Comparison of ENCODE assay signal across 11 cellular contexts in the genomic region with DNA sequence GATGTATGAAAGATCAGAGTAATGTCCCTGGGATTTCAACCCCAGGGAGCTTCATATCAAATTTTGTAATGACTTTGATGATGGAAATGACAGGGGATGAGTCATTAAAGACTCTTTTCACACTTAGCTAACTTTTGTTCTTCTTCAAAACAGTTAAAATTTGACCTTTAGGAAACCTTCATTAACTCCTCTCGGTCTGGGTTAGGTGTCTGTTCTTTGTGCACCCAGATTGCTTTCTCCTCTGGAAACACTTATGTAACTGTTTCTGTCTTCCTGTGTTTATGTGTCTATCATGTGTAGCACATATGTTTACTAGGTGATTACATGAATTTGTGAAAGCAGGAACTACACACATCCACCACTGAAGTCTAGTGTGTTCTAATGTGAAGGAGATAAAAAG. TPM values are rescaled to one million over a fixed set of nuclear protein-coding genes. Genes with fewer than 3 reads are reported as not detected.
DNase-seq lines count a peak whose midpoint lies in the region; ATAC-seq, FAIRE-seq and TF ChIP-seq lines count a peak whose summit lies in the region.
"Had no signal": no experiment of that assay in that cellular context is flagged by ENCODE, and none has a peak within 500 bp of the region (broad histone marks: within the 10 kb centered on the region; RNA-seq: fewer than 3 reads in every experiment).

No MANE protein-coding gene starts in this region.

- intact Hi-C loops in left ventricle myocardium inferior (cut with micrococcal nuclease) (loop anchor here (10.0 kb wide), 1 partner anchor 141 kb away; no protein-coding TSS in a partner anchor), heart right ventricle (cut with DNase I) (loop anchor here in 5 of 10 donors (10.0 kb wide), 3 partner anchors 111 to 141 kb away; a partner anchor contains a TSS), kidney (cut with DNase I) (loop anchor here (10.0 kb wide), 1 partner anchor 111 kb away; a partner anchor contains a TSS)

- peaks cover 3% of the 10 kb centered on the region for H3K27me3 ChIP-seq in left ventricle myocardium inferior (ENCODE audit: low read depth)
- H3K27me3 ChIP-seq in heart right ventricle, result peaks cover 0 to 2% (median 0%) of the 10 kb centered on the region in 7 donors

- ATAC-seq in heart right ventricle, result no peak
- ATAC-seq in activated CD8-positive, alpha-beta T cell treated with anti-CD3 and anti-CD28 coated beads, Interleukin-2, amount 10 ng/mL, durations not matched to agents 7 days and 5 days, result no peak
- no peak for ATAC-seq in HG03469 (IDR thresholded peaks at IDR 0.05; ENCODE audit: unreplicated experiment)

- FAIRE-seq in kidney (lab: Jason Lieb, UNC), result no peak

- H3K27ac Mint-ChIP-seq in activated CD8-positive, alpha-beta T cell treated with anti-CD3 and anti-CD28 coated beads, Interleukin-2, amount 10 ng/mL, durations not matched to agents 7 days and 5 days, result no peak overlapping the region
- H3K27ac Mint-ChIP-seq in type B pancreatic cell, result peak overlapping the region; percentile 98

- H3K9me3 Mint-ChIP-seq in activated CD8-positive, alpha-beta T cell treated with anti-CD3 and anti-CD28 coated beads, Interleukin-2, amount 10 ng/mL, durations not matched to agents 7 days and 5 days (ENCODE audit: insufficient read depth), result no peaks in the 10 kb centered on the region
- peaks cover 7% of the 10 kb centered on the region for H3K9me3 Mint-ChIP-seq in type B pancreatic cell

- peaks cover 25% of the 10 kb centered on the region for H3K4me1 Mint-ChIP-seq in activated CD8-positive, alpha-beta T cell treated with anti-CD3 and anti-CD28 coated beads, Interleukin-2, amount 10 ng/mL, durations not matched to agents 7 days and 5 days (ENCODE audit: low read depth)
- H3K4me1 Mint-ChIP-seq in type B pancreatic cell (ENCODE audit: unreplicated experiment), result peaks cover 19% of the 10 kb centered on the region

- CTCF ChIA-PET in activated CD8-positive, alpha-beta T cell treated with anti-CD3 and anti-CD28 coated beads, Interleukin-2, amount 10 ng/mL, durations not matched to agents 7 days and 5 days (lab: Charles Lee), result interaction anchor here (1.0 to 4.4 kb wide), 2 partner anchors 13 to 139 kb away, joined by 4 to 20 read pairs; no protein-coding TSS in a partner anchor

- POLR2A ChIA-PET in activated CD8-positive, alpha-beta T cell treated with anti-CD3 and anti-CD28 coated beads, Interleukin-2, amount 10 ng/mL, durations not matched to agents 7 days and 5 days (lab: Charles Lee), result no interaction called here

- no peak overlapping the region for H3K27ac ChIP-seq in left ventricle myocardium inferior (replicated peaks)
- peak overlapping the region in 1 of 10 donors; percentile 88 for H3K27ac ChIP-seq in heart right ventricle
- no peak overlapping the region for H3K27ac ChIP-seq in kidney (ENCODE audit: low read depth in 2 of 2, low read length in 2 of 2)

- H3K4me1 ChIP-seq in left ventricle myocardium inferior (peaks cover 30% of the 10 kb centered on the region), heart right ventricle (peaks cover 5 to 25% (median 18%) of the 10 kb centered on the region in 9 donors), kidney (ENCODE audit: control insufficient read depth in 1 of 2, insufficient read depth in 1 of 2, low read depth in 1 of 2, low read length in 2 of 2) (peaks cover 4 to 9% of the 10 kb centered on the region in 2 donors)

- H3K4me3 ChIP-seq in left ventricle myocardium inferior, result peak overlapping the region; percentile 96
- H3K4me3 ChIP-seq in heart right ventricle, result peak overlapping the region in 3 of 10 donors; percentile 82 to 92 (median 89)
- peak overlapping the region; percentile 20 to 82 for H3K4me3 ChIP-seq in kidney (ENCODE audit: low read length in 2 of 2)

- TF ChIP-seq CTCF in left ventricle myocardium inferior (IDR thresholded peaks at IDR 0.05; ENCODE audit: borderline replicate concordance) (no peak), heart right ventricle (IDR thresholded peaks at IDR 0.05) (no peak), kidney (IDR thresholded peaks at IDR 0.05; ENCODE audit: borderline replicate concordance, extremely low read depth, insufficient read depth) (no peak), type B pancreatic cell (conservative IDR thresholded peaks at IDR 0.05) (no peak)

- H3K9me3 ChIP-seq in left ventricle myocardium inferior (replicated peaks) (peaks cover 15% of the 10 kb centered on the region), heart right ventricle (peaks cover 0 to 15% (median 0%) of the 10 kb centered on the region in 11 donors), kidney (ENCODE audit: control insufficient read depth in 1 of 2, low read length in 2 of 2) (no peaks in the 10 kb centered on the region)

- no peak for DNase-seq in left ventricle myocardium inferior
- no peak for DNase-seq in heart right ventricle
- no peak for DNase-seq in activated CD8-positive, alpha-beta T cell treated with anti-CD3 and anti-CD28 coated beads, Interleukin-2, amount 10 ng/mL, durations not matched to agents 7 days and 5 days
- no peak for DNase-seq in kidney
- DNase-seq in type B pancreatic cell (ENCODE audit: extremely low spot score, unreplicated experiment), result no peak
- DNase-seq in inferior parietal cortex (ENCODE audit: extremely low spot score), result no peak
- no peak for DNase-seq in NCI-H510A treated with DMSO at 0.1 percent for 48 hours (lab: John Stamatoyannopoulos, UW)
- DNase-seq: COR-L47, NCI-H524 treated with DMSO at 0.1 percent for 48 hours, occipital lobe had no signal

- H3K36me3 Mint-ChIP-seq in activated CD8-positive, alpha-beta T cell treated with anti-CD3 and anti-CD28 coated beads, Interleukin-2, amount 10 ng/mL, durations not matched to agents 7 days and 5 days (ENCODE audit: low read depth), result peaks cover 17% of the 10 kb centered on the region
- H3K36me3 Mint-ChIP-seq in type B pancreatic cell, result peaks cover 21% of the 10 kb centered on the region

- peak overlapping the region; percentile 97 for H3K4me3 Mint-ChIP-seq in activated CD8-positive, alpha-beta T cell treated with anti-CD3 and anti-CD28 coated beads, Interleukin-2, amount 10 ng/mL, durations not matched to agents 7 days and 5 days
- peak overlapping the region; percentile 99 for H3K4me3 Mint-ChIP-seq in type B pancreatic cell

- no peaks in the 10 kb centered on the region for H3K27me3 Mint-ChIP-seq in activated CD8-positive, alpha-beta T cell treated with anti-CD3 and anti-CD28 coated beads, Interleukin-2, amount 10 ng/mL, durations not matched to agents 7 days and 5 days (ENCODE audit: low read depth)
- H3K27me3 Mint-ChIP-seq in type B pancreatic cell, result peaks cover 10% of the 10 kb centered on the region

- H3K36me3 ChIP-seq in left ventricle myocardium inferior (no peaks in the 10 kb centered on the region), heart right ventricle (peaks cover 0 to 3% (median 0%) of the 10 kb centered on the region in 9 donors), kidney (ENCODE audit: control insufficient read depth in 1 of 2, insufficient read depth in 2 of 2, low read length in 2 of 2) (no peaks in the 10 kb centered on the region)

- no peak overlapping the region for H3K9ac ChIP-seq in kidney (ENCODE audit: low read length in 2 of 2)

- WGBS in heart right ventricle, 2 donors, result 73 to 78% methylated on average over 1 of the region's 1 CpG

RNA-seq across cellular contexts. Expression of a gene that starts 1.6 kb away (rescaled TPM):
- 8.6 TPM for total RNA-seq in left ventricle myocardium inferior
- 10 to 100 TPM in 1 of 10 donors, 1 to 10 TPM in 9; 6.4 to 10.4 (median 7.9) TPM for total RNA-seq in heart right ventricle
- 1 to 10 TPM; 1.3 to 2.8 TPM for polyA plus RNA-seq in heart right ventricle
- total RNA-seq in activated CD8-positive, alpha-beta T cell treated with anti-CD3 and anti-CD28 coated beads, Interleukin-2, amount 10 ng/mL, durations not matched to agents 7 days and 5 days, result 10 to 100 TPM; 10.6 TPM
- 16.2 TPM for total RNA-seq in kidney
- 2.9 TPM for polyA plus RNA-seq in kidney (ENCODE audit: insufficient read depth, low read depth, low replicate concordance)
- 12.5 and 12.9 TPM in 2 replicates for total RNA-seq in type B pancreatic cell (ENCODE audit: low replicate concordance)
